In the genomic region with DNA sequence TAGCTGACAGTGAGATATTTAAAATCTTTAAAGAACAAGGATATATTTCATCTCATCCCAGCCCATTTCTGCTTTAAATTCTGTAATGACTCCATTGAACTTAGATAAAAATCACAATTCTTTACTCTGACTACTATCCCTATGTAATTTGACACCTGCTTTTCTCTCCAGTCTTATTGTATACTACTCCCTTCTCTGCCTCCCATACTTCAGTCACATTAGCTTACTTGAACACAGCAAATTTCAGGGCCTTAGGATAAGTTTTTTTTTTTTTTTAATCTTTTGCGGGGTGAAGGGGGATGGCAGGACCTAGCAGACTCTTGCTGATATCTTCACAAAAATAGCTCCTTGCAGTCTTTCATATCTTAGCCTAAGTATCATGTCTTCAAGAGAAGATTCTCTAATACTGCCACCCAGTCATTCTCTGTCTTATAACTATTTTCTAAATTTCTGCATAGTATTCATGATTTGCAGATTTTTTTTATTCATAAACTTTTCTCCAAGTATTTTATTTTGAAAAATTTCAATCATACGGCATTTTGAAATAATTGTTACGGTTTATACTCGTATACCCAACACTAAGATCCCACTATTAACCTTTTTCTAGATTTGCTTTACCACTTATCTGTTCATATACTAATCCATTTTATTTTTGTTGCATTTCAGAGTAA, we compare ENCODE assay signal across 12 cellular contexts.
"Had no signal": no experiment of that assay in that cellular context is flagged by ENCODE, and none has a peak within 500 bp of the region (broad histone marks: within the 10 kb centered on the region; RNA-seq: fewer than 3 reads in every experiment).

No MANE protein-coding gene starts in this region.

- H3K9me3 ChIP-seq: colonic mucosa, gastroesophageal sphincter, testis had no signal

- H3K9me3 Mint-ChIP-seq: activated naive CD4-positive, alpha-beta T cell treated with anti-CD3 and anti-CD28 coated beads for 36 hours; stimulated activated naive CD8-positive, alpha-beta T cell treated with anti-CD3 and anti-CD28 coated beads, Interleukin-15, amount 100 ng/mL, for 72 hours had no signal

- DNase-seq: activated CD4-positive, alpha-beta T cell treated with anti-CD3 and anti-CD28 coated beads for 4 hours; activated CD8-positive, alpha-beta memory T cell treated with anti-CD3 and anti-CD28 coated beads, Interleukin-2, amount 50 U/mL, for 48 hours; activated CD8-positive, alpha-beta T cell treated with anti-CD3 and anti-CD28 coated beads, Interleukin-2, amount 10 ng/mL, durations not matched to agents 7 days and 5 days; activated naive CD4-positive, alpha-beta T cell treated with anti-CD3 and anti-CD28 coated beads for 36 hours; colonic mucosa; nephron progenitor cell; stimulated activated CD4-positive, alpha-beta T cell treated with anti-CD3 and anti-CD28 coated beads, Interleukin-12 subunit alpha, Interleukin-12 subunit beta, amount 100 ng/mL, for 4 hours; stimulated activated naive CD8-positive, alpha-beta T cell treated with anti-CD3 and anti-CD28 coated beads, Interleukin-15, amount 100 ng/mL, for 72 hours; T1000; testis had no signal

- H3K4me3 Mint-ChIP-seq: activated CD8-positive, alpha-beta T cell treated with anti-CD3 and anti-CD28 coated beads, Interleukin-2, amount 10 ng/mL, durations not matched to agents 7 days and 5 days; activated naive CD4-positive, alpha-beta T cell treated with anti-CD3 and anti-CD28 coated beads for 36 hours; nephron progenitor cell; stimulated activated naive CD8-positive, alpha-beta T cell treated with anti-CD3 and anti-CD28 coated beads, Interleukin-15, amount 100 ng/mL, for 72 hours had no signal

- H3K4me1 Mint-ChIP-seq: stimulated activated naive CD8-positive, alpha-beta T cell treated with anti-CD3 and anti-CD28 coated beads, Interleukin-15, amount 100 ng/mL, for 72 hours had no signal

- H3K36me3 ChIP-seq: colonic mucosa had no signal

- H3K27ac ChIP-seq: colonic mucosa, gastroesophageal sphincter, testis, VCaP had no signal

- H3K27me3 Mint-ChIP-seq: stimulated activated naive CD8-positive, alpha-beta T cell treated with anti-CD3 and anti-CD28 coated beads, Interleukin-15, amount 100 ng/mL, for 72 hours had no signal

- H3K27ac Mint-ChIP-seq: activated CD8-positive, alpha-beta T cell treated with anti-CD3 and anti-CD28 coated beads, Interleukin-2, amount 10 ng/mL, durations not matched to agents 7 days and 5 days; activated naive CD4-positive, alpha-beta T cell treated with anti-CD3 and anti-CD28 coated beads for 36 hours; nephron progenitor cell had no signal

- ATAC-seq: activated CD8-positive, alpha-beta T cell treated with anti-CD3 and anti-CD28 coated beads, Interleukin-2, amount 10 ng/mL, durations not matched to agents 7 days and 5 days; gastroesophageal sphincter; stimulated activated naive CD8-positive, alpha-beta T cell treated with anti-CD3 and anti-CD28 coated beads, Interleukin-15, amount 100 ng/mL, for 72 hours had no signal

- H3K4me3 ChIP-seq: colonic mucosa, gastroesophageal sphincter, testis had no signal

- H3K27me3 ChIP-seq: colonic mucosa, gastroesophageal sphincter, testis had no signal

- H3K4me1 ChIP-seq: colonic mucosa, gastroesophageal sphincter, testis had no signal
